Comparison of ENCODE assay signal across 22 cellular contexts in genomic region chr7:114598946-114599345, GRCh38.
"Had no signal": no experiment of that assay in that cellular context is flagged by ENCODE, and none has a peak within 500 bp of the region (broad histone marks: within the 10 kb centered on the region; RNA-seq: fewer than 3 reads in every experiment).

No MANE protein-coding gene starts in this region.

- H3K4me1 ChIP-seq: colonic mucosa, esophagus squamous epithelium, foreskin keratinocyte, gastrocnemius medialis, heart left ventricle, left lung, lower lobe of right lung had no signal

- H3K4me2 ChIP-seq: hepatocyte had no signal

- H3K4me3 ChIP-seq: colonic mucosa, esophagus squamous epithelium, gastrocnemius medialis, heart left ventricle, hepatocyte, left lung, lower lobe of right lung, mucosa of descending colon had no signal

- H3K36me3 Mint-ChIP-seq: mesothelial cell of epicardium, naive B cell had no signal

- H2AFZ ChIP-seq: hepatocyte had no signal

- DNase-seq: cerebellar nuclear complex; colonic mucosa; cortex of kidney; effector CD8-positive, alpha-beta T cell; effector memory CD8-positive, alpha-beta T cell; endodermal cell; erythroblast; esophagus squamous epithelium; foreskin keratinocyte; gastrocnemius medialis; heart left ventricle; left cardiac atrium; left lung; left ventricle myocardium superior; lower lobe of right lung; mesenchymal stem cell; mucosa of descending colon; naive B cell had no signal

- H3K9me3 ChIP-seq: colonic mucosa, esophagus squamous epithelium, gastrocnemius medialis, heart left ventricle, left lung, lower lobe of right lung, mucosa of descending colon had no signal

- H3K4me1 Mint-ChIP-seq: endodermal cell, mesothelial cell of epicardium, naive B cell had no signal

- H3K9me3 Mint-ChIP-seq: dendritic cell treated with granulocyte-macrophage colony-stimulating factor and Interleukin-4, amounts not matched to agents 40 ng/mL and 50 ng/mL, for 4 days; effector memory CD8-positive, alpha-beta T cell; endodermal cell; naive B cell had no signal

- H3K79me2 ChIP-seq: hepatocyte had no signal

- H3K27ac Mint-ChIP-seq: dendritic cell treated with granulocyte-macrophage colony-stimulating factor and Interleukin-4, amounts not matched to agents 40 ng/mL and 50 ng/mL, for 4 days; effector memory CD8-positive, alpha-beta T cell; endodermal cell; mesothelial cell of epicardium; naive B cell had no signal

- H3K4me3 Mint-ChIP-seq: dendritic cell treated with granulocyte-macrophage colony-stimulating factor and Interleukin-4, amounts not matched to agents 40 ng/mL and 50 ng/mL, for 4 days; effector memory CD8-positive, alpha-beta T cell; endodermal cell; mesothelial cell of epicardium; naive B cell had no signal

- H3K27ac ChIP-seq: colonic mucosa, epithelial cell of prostate, esophagus squamous epithelium, foreskin keratinocyte, gastrocnemius medialis, heart left ventricle, hepatocyte, left lung, lower lobe of right lung had no signal

- H3K27me3 ChIP-seq: colonic mucosa, esophagus squamous epithelium, foreskin keratinocyte, gastrocnemius medialis, heart left ventricle, hepatocyte, left lung had no signal

- H3K27me3 Mint-ChIP-seq: dendritic cell treated with granulocyte-macrophage colony-stimulating factor and Interleukin-4, amounts not matched to agents 40 ng/mL and 50 ng/mL, for 4 days; effector memory CD8-positive, alpha-beta T cell; naive B cell had no signal

- H3K36me3 ChIP-seq: colonic mucosa, esophagus squamous epithelium, gastrocnemius medialis, heart left ventricle, left lung, lower lobe of right lung had no signal
